In the genomic region with DNA sequence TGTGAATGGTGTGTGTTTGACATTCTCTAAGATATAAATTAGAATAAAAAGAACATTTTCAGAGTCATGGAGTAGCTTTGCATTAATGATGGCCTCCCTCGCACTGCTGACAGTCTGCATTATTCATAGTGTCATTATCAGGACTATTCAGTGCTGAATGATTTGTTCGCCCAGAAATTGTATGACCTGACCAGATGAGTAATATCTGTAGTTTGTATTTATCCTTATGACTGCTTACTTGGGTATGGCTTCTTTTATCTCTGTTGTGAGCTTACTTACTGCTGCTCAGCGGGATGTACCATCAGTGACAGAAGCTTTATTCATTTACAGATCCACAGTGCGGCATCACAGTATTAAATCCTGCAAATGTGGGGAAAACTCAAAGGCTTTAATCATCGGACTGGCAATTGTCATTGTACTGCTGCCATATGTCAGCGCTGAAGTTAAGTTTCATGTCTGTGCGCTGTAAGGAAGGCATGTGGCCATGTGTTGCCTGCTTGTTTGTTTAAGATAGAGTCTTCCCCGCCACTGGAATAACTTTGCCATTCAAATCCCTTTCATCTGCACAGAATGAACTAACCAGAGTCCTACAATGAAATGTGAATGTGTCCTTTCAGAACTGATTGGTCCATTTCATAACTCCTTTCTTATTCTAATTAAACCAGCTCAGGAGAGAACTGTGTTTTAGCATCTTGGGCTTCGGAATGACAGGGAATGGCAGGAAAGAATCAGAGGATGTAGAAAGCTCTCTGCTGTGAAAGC, we compare ENCODE assay signal across 30 cellular contexts.
DNase-seq lines count a peak whose midpoint lies in the region; ATAC-seq and TF ChIP-seq lines count a peak whose summit lies in the region.
"Had no signal": no experiment of that assay in that cellular context is flagged by ENCODE, and none has a peak within 500 bp of the region (broad histone marks: within the 10 kb centered on the region; RNA-seq: fewer than 3 reads in every experiment).

No MANE protein-coding gene starts in this region.

- H3K79me2 ChIP-seq in hepatocyte = no peaks in the 10 kb centered on the region

- no peaks in the 10 kb centered on the region for H4K20me1 ChIP-seq in hepatocyte (ENCODE audit: insufficient read depth, poor library complexity, severe bottlenecking)
- H4K20me1 ChIP-seq: BLaER1 had no signal

- H3K4me1 ChIP-seq in hepatocyte (ENCODE audit: insufficient read depth) = no peaks in the 10 kb centered on the region
- H3K4me1 ChIP-seq: BLaER1, foreskin keratinocyte, right atrium auricular region, spleen, vagina had no signal

- peak; percentile 71 for ATAC-seq in HG03280 (IDR thresholded peaks at IDR 0.05; ENCODE audit: unreplicated experiment)
- ATAC-seq: activated CD4-positive, CD25-positive, alpha-beta regulatory T cell treated with anti-CD3 and anti-CD28 coated beads, Interleukin-2, amount 50 U/mL, for 24 hours; activated CD8-positive, alpha-beta T cell treated with anti-CD3 and anti-CD28 coated beads for 36 hours; foreskin keratinocyte; left lobe of liver; Panc1; stimulated activated memory B cell treated with anti-CD40 and anti-IgM and Interleukin-4, amounts not matched to agents 10 μg/mL and 1 μg/mL and 100 μg/mL, for 72 hours; T-cell had no signal

- 57% methylated on average over 9 of the region's 9 CpGs for WGBS in hepatocyte (ENCODE audit: low lambda C conversion rate, missing lambda C conversion rate)

- no peaks in the 10 kb centered on the region for H3K9me2 ChIP-seq in hepatocyte (replicated peaks; ENCODE audit: insufficient read depth)

- H3K27ac ChIP-seq in SK-N-MC = peak overlapping the region; percentile 48; the same call in 1 of the 2 replicates
- no peak overlapping the region for H3K27ac ChIP-seq in hepatocyte
- H3K27ac ChIP-seq: BLaER1, foreskin keratinocyte, right atrium auricular region, spleen, vagina had no signal

- no peak for TF ChIP-seq CTCF in hepatocyte (IDR thresholded peaks at IDR 0.05; ENCODE audit: poor library complexity)

- H3K9ac ChIP-seq in SK-N-MC (ENCODE audit: insufficient read length) = no peak overlapping the region
- H3K9ac ChIP-seq: BLaER1 had no signal

- no peaks in the 10 kb centered on the region for H3K9me3 ChIP-seq in SK-N-MC (ENCODE audit: low read depth, low read length)
- H3K9me3 ChIP-seq in hepatocyte (ENCODE audit: low read depth) = no peaks in the 10 kb centered on the region
- H3K9me3 ChIP-seq: BLaER1, right atrium auricular region, spleen, vagina had no signal

- no peak overlapping the region for H2AFZ ChIP-seq in hepatocyte

- H3K27me3 ChIP-seq in hepatocyte = no peaks in the 10 kb centered on the region
- H3K27me3 ChIP-seq: BLaER1, foreskin keratinocyte, right atrium auricular region, spleen, vagina had no signal

- H3K36me3 ChIP-seq in SK-N-MC (ENCODE audit: insufficient read depth, low read length) (no peaks in the 10 kb centered on the region), hepatocyte (replicated peaks; ENCODE audit: insufficient read depth, low read depth) (no peaks in the 10 kb centered on the region)
- H3K36me3 ChIP-seq: BLaER1, right atrium auricular region, spleen, vagina had no signal

- DNase-seq in Ammon's horn (ENCODE audit: low spot score) = peak; percentile 38
- no peak for DNase-seq in SK-N-MC (ENCODE audit: low read depth, low spot score)
- no peak for DNase-seq in hepatocyte (ENCODE audit: low spot score)
- DNase-seq in NCI-H226 = no peak
- no peak for DNase-seq in NCI-H128 (lab: John Stamatoyannopoulos, UW; ENCODE audit: unreplicated experiment)
- no peak for DNase-seq in UCSD-AML1 (lab: John Stamatoyannopoulos, UW; ENCODE audit: unreplicated experiment)
- no peak for DNase-seq in activated CD4-positive, alpha-beta T cell treated with anti-CD3 and anti-CD28 coated beads, Interleukin-2, amount 50 U/mL, for 48 hours
- DNase-seq: ACHN; activated CD8-positive, alpha-beta T cell treated with anti-CD3 and anti-CD28 coated beads for 36 hours; activated effector memory CD4-positive, alpha-beta T cell treated with Interleukin-2 at 50 U/mL for 16 hours; activated naive CD8-positive, alpha-beta T cell treated with anti-CD3 and anti-CD28 coated beads for 36 hours; DND-41; effector memory CD4-positive, alpha-beta T cell; foreskin keratinocyte; H9; KG1; MM.1S; NCI-H187 treated with DMSO at 0.1 percent for 48 hours; SHP77 treated with DMSO at 0.1 percent for 48 hours; spleen; stimulated activated CD4-positive, alpha-beta T cell treated with anti-CD3 and anti-CD28 coated beads, Interleukin-4, amount 100 ng/mL, for 1 hour; T-cell had no signal

- H3K4me2 ChIP-seq in hepatocyte = peak overlapping the region; percentile 46
- H3K4me2 ChIP-seq: BLaER1 had no signal

- peak overlapping the region; percentile 72 for H3K4me3 ChIP-seq in SK-N-MC
- H3K4me3 ChIP-seq in hepatocyte = no peak overlapping the region
- H3K4me3 ChIP-seq: BLaER1, right atrium auricular region, spleen, vagina had no signal
